14 cellular contexts compared by ENCODE assay signal in the genomic region with DNA sequence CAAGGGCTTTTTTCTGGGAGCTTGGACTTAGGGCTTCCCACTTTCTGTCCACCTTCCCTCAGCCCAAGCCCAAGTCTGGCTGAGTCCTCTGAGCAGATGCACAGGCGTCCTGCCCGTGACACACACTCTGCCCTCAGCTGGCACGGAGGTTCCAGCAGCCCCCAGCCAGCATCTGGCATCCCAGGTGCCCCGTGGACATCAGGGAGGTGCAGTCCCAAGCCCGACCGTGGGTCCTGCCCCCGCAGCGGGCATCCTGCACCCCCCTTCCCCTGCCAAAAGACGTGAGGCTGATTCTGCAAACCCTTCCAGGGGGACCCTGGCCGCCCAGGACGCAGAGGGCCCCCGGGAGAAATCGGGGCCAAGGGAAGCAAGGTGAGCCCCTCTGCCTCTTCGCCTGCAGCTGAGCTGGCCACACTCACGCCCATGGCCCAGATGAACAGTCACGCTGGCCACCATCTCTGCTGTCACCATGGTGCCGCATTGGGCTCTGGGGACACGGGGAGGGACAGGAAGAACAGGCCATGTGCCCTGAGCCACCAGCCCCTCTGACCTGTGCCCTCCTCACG. TPM values are rescaled to one million over a fixed set of nuclear protein-coding genes. Genes with fewer than 3 reads are reported as not detected.
DNase-seq lines count a peak whose midpoint lies in the region; ATAC-seq and TF ChIP-seq lines count a peak whose summit lies in the region.
"Had no signal": no experiment of that assay in that cellular context is flagged by ENCODE, and none has a peak within 500 bp of the region (broad histone marks: within the 10 kb centered on the region; RNA-seq: fewer than 3 reads in every experiment).

No MANE protein-coding gene starts in this region.

- H3K4me1 Mint-ChIP-seq in CD14-positive monocyte = no peaks in the 10 kb centered on the region
- H3K4me1 Mint-ChIP-seq in progenitor cell of endocrine pancreas (ENCODE audit: low read depth) = no peaks in the 10 kb centered on the region

- H3K27me3 Mint-ChIP-seq in CD14-positive monocyte (ENCODE audit: low read depth in 3 of 3) (peaks cover 2 to 3% (median 2%) of the 10 kb centered on the region in 3 donors), progenitor cell of endocrine pancreas (no peaks in the 10 kb centered on the region)

- no peak overlapping the region for H3K27ac ChIP-seq in Peyer's patch
- H3K27ac ChIP-seq: pancreas had no signal

- peaks cover 0 to 91% (median 0%) of the 10 kb centered on the region in 3 donors for H3K36me3 ChIP-seq in Peyer's patch
- H3K36me3 ChIP-seq: pancreas had no signal

- no peak for TF ChIP-seq CTCF in CD14-positive monocyte (IDR thresholded peaks at IDR 0.05)
- no peak for TF ChIP-seq CTCF in Peyer's patch (IDR thresholded peaks at IDR 0.05)
- TF ChIP-seq CTCF in progenitor cell of endocrine pancreas (IDR thresholded peaks at IDR 0.05; ENCODE audit: unreplicated experiment) = no peak

- H3K9me3 ChIP-seq in Peyer's patch = peaks cover 0 to 5% (median 2%) of the 10 kb centered on the region in 4 donors
- H3K9me3 ChIP-seq: pancreas had no signal

- no peak for TF ChIP-seq POLR2A in Peyer's patch (IDR thresholded peaks at IDR 0.05)

- no peaks in the 10 kb centered on the region for H3K4me1 ChIP-seq in Peyer's patch
- H3K4me1 ChIP-seq: pancreas had no signal

- H3K27ac Mint-ChIP-seq in CD14-positive monocyte (no peak overlapping the region), progenitor cell of endocrine pancreas (no peak overlapping the region)
- H3K27ac Mint-ChIP-seq: CD8-positive, alpha-beta T cell had no signal

- intact Hi-C loops in CD14-positive monocyte (cut with micrococcal nuclease) (no loop called here), left ventricle myocardium superior (cut with micrococcal nuclease) (no loop called here)

- H3K4me3 ChIP-seq in Peyer's patch = no peak overlapping the region
- H3K4me3 ChIP-seq: pancreas had no signal

- no peaks in the 10 kb centered on the region for H3K36me3 Mint-ChIP-seq in CD14-positive monocyte
- H3K36me3 Mint-ChIP-seq in progenitor cell of endocrine pancreas (ENCODE audit: insufficient read depth) = peaks cover 3% of the 10 kb centered on the region

- H3K9me3 Mint-ChIP-seq in CD14-positive monocyte (peaks cover 0 to 20% (median 7%) of the 10 kb centered on the region in 7 donors), progenitor cell of endocrine pancreas (ENCODE audit: low read depth) (no peaks in the 10 kb centered on the region)
- H3K9me3 Mint-ChIP-seq: CD8-positive, alpha-beta T cell had no signal

- H3K4me3 Mint-ChIP-seq in CD14-positive monocyte (no peak overlapping the region), progenitor cell of endocrine pancreas (ENCODE audit: low read depth) (no peak overlapping the region)
- H3K4me3 Mint-ChIP-seq: CD8-positive, alpha-beta T cell had no signal

- H3K27me3 ChIP-seq in Peyer's patch = no peaks in the 10 kb centered on the region
- H3K27me3 ChIP-seq: pancreas had no signal

- no peak for ATAC-seq in left ventricle myocardium superior
- ATAC-seq in GM18858 (IDR thresholded peaks at IDR 0.05; ENCODE audit: unreplicated experiment) = no peak
- ATAC-seq: CD8-positive, alpha-beta T cell; esophagus mucosa; pancreas had no signal

- DNase-seq in CD14-positive monocyte (ENCODE audit: low spot score) (peak; percentile 30), Peyer's patch (peak in 2 of 3 donors; percentile 29 to 43), left ventricle myocardium superior (peak; percentile 24), progenitor cell of endocrine pancreas (ENCODE audit: low spot score, unreplicated experiment) (peak; percentile 7), nucleus accumbens (lab: John Stamatoyannopoulos, UW) (no peak)
- no peak for DNase-seq in activated CD4-positive, alpha-beta T cell treated with anti-CD3 and anti-CD28 coated beads for 1 hour
- DNase-seq: amniotic stem cell, hypothalamus, NCI-H1092, NCI-H345 had no signal

RNA-seq across cellular contexts. Expression of a gene that starts 20.5 kb away (rescaled TPM):
- polyA plus RNA-seq in CD14-positive monocyte = not detected
- total RNA-seq in Peyer's patch (1,000 to 10,000 TPM in 1 of 4 donors, 100 to 1,000 TPM in 2, 10 to 100 TPM in 1; 59.9 to 1,087 (median 166) TPM), left ventricle myocardium superior (196 TPM), progenitor cell of endocrine pancreas (32.0 and 38.6 TPM in 2 replicates)

RNA-seq across cellular contexts. Expression of a gene that starts 37.0 kb away (rescaled TPM):
- not detected for polyA plus RNA-seq in CD14-positive monocyte
- total RNA-seq in Peyer's patch (1 to 10 TPM in 1 of 4 donors, under 1 TPM in 1, not detected in 2; 0.67 to 1.0 TPM), left ventricle myocardium superior (1.5 TPM), progenitor cell of endocrine pancreas (48.4 and 49.3 TPM in 2 replicates)

Comparison
In these comparisons a context has a peak if more than half of its experiments do, and no peak if none do; other contexts are left out.
1. DNase-seq: peak in CD14-positive monocyte (single experiment), Peyer's patch (2 of 3), left ventricle myocardium superior (single experiment) and progenitor cell of endocrine pancreas (single experiment); none in nucleus accumbens (0 of 56) and activated CD4-positive, alpha-beta T cell treated with anti-CD3 and anti-CD28 coated beads for 1 hour (single experiment).
2. RNA of a gene that starts 37.0 kb away (total RNA-seq): 48.4 to 49.3 TPM in progenitor cell of endocrine pancreas; 1.5 TPM in left ventricle myocardium superior (single experiment) and 0.67 to 1.0 TPM in Peyer's patch; every median in the first group is over 10 times any median in the second.